ENCODE assay signal across 17 cellular contexts in the genomic region with DNA sequence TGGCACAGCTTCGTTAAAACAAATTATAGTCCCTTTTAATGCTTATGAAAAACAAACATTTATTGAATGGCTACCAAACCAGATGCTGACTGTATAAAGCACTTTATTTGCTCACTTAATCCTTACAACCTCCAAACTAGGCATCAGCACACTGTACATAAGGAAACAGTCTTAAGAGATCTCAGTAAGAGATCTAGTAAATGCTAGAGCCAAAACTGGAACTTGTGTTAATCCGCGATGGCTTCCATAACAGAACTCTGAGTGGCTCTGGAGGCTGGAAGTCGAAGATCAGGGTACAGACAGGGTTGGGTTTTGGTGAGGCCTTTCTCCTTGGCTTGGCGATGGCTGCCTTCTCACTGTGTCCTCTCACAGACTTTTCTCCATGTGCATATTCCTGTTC.
"Had no signal": no experiment of that assay in that cellular context is flagged by ENCODE, and none has a peak within 500 bp of the region (broad histone marks: within the 10 kb centered on the region; RNA-seq: fewer than 3 reads in every experiment).

No MANE protein-coding gene starts in this region.

- DNase-seq: activated CD4-positive, alpha-beta T cell treated with anti-CD3 and anti-CD28 coated beads for 1 hour; activated CD8-positive, alpha-beta memory T cell treated with anti-CD3 and anti-CD28 coated beads, Interleukin-2, amount 50 U/mL, for 4 hours; activated CD8-positive, alpha-beta T cell treated with anti-CD3 and anti-CD28 coated beads for 36 hours; activated gamma-delta T cell treated with Interleukin-2 at 50 U/mL for 16 hours; activated naive CD8-positive, alpha-beta T cell treated with anti-CD3 and anti-CD28 coated beads, Interleukin-2, amount 10 ng/mL, durations not matched to agents 7 days and 5 days; activated T-cell treated with anti-CD3 and anti-CD28 coated beads, Interleukin-2, amount 50 U/mL, for 72 hours; aorta; left lung; right lobe of liver; tibial artery had no signal

- ATAC-seq: activated CD8-positive, alpha-beta T cell treated with anti-CD3 and anti-CD28 coated beads for 36 hours; activated T-cell treated with anti-CD3 and anti-CD28 coated beads, Interleukin-2, amount 50 U/mL, for 72 hours; left lung; natural killer cell treated with Interleukin-12 subunit alpha and Interleukin-12 subunit beta and Interleukin-15 and Interleukin-18, amount 100 ng/mL, for 72 hours; right lobe of liver; stimulated activated memory B cell treated with anti-CD40 and anti-IgM and Interleukin-4, amounts not matched to agents 10 μg/mL and 1 μg/mL and 100 μg/mL, for 72 hours had no signal

- FAIRE-seq: endometrium had no signal

- H3K27ac ChIP-seq: breast epithelium, esophagus muscularis mucosa, left lung, prostate gland, right lobe of liver, tibial artery, vagina had no signal

- H3K9me3 ChIP-seq: breast epithelium, esophagus muscularis mucosa, left lung, prostate gland, right lobe of liver, tibial artery, vagina had no signal

- H3K27me3 ChIP-seq: breast epithelium, esophagus muscularis mucosa, left lung, right lobe of liver, tibial artery, vagina had no signal

- H3K4me3 ChIP-seq: breast epithelium, esophagus muscularis mucosa, left lung, prostate gland, right lobe of liver, tibial artery, vagina had no signal

- H3K4me1 ChIP-seq: breast epithelium, prostate gland, right lobe of liver, tibial artery had no signal

- H3K36me3 ChIP-seq: breast epithelium, esophagus muscularis mucosa, left lung, prostate gland, tibial artery, vagina had no signal
